In the genomic region with DNA sequence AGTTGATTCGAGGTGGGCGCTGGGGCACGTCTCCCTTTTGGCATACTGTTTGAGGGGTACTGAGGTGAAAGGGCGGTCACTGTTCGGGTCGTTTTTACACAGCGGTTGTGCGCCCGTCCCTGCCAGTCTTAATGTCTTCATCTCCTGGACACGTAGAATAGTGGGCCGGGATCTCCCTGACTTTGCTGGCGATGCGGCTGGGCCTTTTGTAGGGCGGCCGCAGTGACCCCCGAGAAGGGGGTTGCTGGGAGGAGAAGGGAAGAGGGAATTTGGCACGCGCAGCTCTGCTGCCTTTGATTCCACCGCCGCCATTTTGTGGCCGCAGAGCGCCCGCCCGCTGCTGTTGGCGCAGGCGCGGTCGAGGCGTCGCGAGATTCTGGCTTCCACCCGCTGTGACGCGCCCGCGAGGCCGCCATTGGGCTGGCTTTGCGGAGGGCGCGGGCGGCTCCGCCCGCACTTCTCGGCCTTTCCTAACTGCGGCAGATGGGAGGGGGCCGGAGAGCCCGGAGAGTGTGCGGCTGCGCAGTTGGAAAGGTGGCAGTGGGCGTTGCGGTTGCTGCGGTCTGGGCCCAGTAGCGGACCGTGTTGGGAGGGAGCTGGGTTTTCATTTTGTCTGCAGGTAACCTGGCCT, we compare ENCODE assay signal across 1 cellular context.
TF ChIP-seq lines count a peak whose summit lies in the region.

No MANE protein-coding gene starts in this region.

TF ChIP-seq in HepG2, 621 proteins besides CTCF, POLR2A, EP300 and RAD21 (continued from another document and continues in another):
- TF ChIP-seq, protein P1, sequence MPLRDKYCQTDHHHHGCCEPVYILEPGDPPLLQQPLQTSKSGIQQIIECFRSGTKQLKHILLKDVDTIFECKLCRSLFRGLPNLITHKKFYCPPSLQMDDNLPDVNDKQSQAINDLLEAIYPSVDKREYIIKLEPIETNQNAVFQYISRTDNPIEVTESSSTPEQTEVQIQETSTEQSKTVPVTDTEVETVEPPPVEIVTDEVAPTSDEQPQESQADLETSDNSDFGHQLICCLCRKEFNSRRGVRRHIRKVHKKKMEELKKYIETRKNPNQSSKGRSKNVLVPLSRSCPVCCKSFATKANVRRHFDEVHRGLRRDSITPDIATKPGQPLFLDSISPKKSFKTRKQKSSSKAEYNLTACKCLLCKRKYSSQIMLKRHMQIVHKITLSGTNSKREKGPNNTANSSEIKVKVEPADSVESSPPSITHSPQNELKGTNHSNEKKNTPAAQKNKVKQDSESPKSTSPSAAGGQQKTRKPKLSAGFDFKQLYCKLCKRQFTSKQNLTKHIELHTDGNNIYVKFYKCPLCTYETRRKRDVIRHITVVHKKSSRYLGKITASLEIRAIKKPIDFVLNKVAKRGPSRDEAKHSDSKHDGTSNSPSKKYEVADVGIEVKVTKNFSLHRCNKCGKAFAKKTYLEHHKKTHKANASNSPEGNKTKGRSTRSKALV (CRISPR knock-in tag; IDR thresholded peaks at IDR 0.05) = no peak
- peak; percentile 23; the same call in 1 of the 2 replicates for TF ChIP-seq ZFY (CRISPR knock-in tag; IDR thresholded peaks at IDR 0.05)
- no peak for TF ChIP-seq NCOA2 (CRISPR knock-in tag; IDR thresholded peaks at IDR 0.05)
- TF ChIP-seq ZKSCAN8 (CRISPR knock-in tag; IDR thresholded peaks at IDR 0.05; ENCODE audit: borderline replicate concordance) = no peak
- TF ChIP-seq PHB2 (IDR thresholded peaks at IDR 0.05; ENCODE audit: partially characterized antibody) = no peak
- TF ChIP-seq ZNF329 (CRISPR knock-in tag; IDR thresholded peaks at IDR 0.05; ENCODE audit: low read depth) = 0 out of 2 replicates have a peak, but pooled peaks have one; percentile 26
- TF ChIP-seq AGO2 (optimal IDR thresholded peaks at IDR 0.05; ENCODE audit: low read depth, low read length) = peak; percentile 99
- no peak for TF ChIP-seq SP1 (IDR thresholded peaks at IDR 0.05)
- no peak; the same call in 1 of the 2 replicates for TF ChIP-seq SP1 (CRISPR knock-in tag; IDR thresholded peaks at IDR 0.05)
- no peak for TF ChIP-seq HMGA1 (CRISPR knock-in tag; conservative IDR thresholded peaks at IDR 0.05)
- 0 out of 2 replicates have a peak, but pooled peaks have one; percentile 57 for TF ChIP-seq ZSCAN22 (CRISPR knock-in tag; IDR thresholded peaks at IDR 0.05)
- TF ChIP-seq ZBTB1 (CRISPR knock-in tag; IDR thresholded peaks at IDR 0.05; ENCODE audit: borderline replicate concordance) = no peak
- TF ChIP-seq MZF1 (CRISPR knock-in tag; IDR thresholded peaks at IDR 0.05; ENCODE audit: borderline replicate concordance) = no peak
- TF ChIP-seq ZNF660 (CRISPR knock-in tag; IDR thresholded peaks at IDR 0.05; ENCODE audit: borderline replicate concordance, low read depth) = no peak
- TF ChIP-seq, protein P2, sequence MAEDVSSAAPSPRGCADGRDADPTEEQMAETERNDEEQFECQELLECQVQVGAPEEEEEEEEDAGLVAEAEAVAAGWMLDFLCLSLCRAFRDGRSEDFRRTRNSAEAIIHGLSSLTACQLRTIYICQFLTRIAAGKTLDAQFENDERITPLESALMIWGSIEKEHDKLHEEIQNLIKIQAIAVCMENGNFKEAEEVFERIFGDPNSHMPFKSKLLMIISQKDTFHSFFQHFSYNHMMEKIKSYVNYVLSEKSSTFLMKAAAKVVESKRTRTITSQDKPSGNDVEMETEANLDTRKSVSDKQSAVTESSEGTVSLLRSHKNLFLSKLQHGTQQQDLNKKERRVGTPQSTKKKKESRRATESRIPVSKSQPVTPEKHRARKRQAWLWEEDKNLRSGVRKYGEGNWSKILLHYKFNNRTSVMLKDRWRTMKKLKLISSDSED (CRISPR knock-in tag; IDR thresholded peaks at IDR 0.05) = no peak
- TF ChIP-seq, protein P3, sequence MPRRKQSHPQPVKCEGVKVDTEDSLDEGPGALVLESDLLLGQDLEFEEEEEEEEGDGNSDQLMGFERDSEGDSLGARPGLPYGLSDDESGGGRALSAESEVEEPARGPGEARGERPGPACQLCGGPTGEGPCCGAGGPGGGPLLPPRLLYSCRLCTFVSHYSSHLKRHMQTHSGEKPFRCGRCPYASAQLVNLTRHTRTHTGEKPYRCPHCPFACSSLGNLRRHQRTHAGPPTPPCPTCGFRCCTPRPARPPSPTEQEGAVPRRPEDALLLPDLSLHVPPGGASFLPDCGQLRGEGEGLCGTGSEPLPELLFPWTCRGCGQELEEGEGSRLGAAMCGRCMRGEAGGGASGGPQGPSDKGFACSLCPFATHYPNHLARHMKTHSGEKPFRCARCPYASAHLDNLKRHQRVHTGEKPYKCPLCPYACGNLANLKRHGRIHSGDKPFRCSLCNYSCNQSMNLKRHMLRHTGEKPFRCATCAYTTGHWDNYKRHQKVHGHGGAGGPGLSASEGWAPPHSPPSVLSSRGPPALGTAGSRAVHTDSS (CRISPR knock-in tag; conservative IDR thresholded peaks at IDR 0.05) = no peak
- TF ChIP-seq, protein P4, sequence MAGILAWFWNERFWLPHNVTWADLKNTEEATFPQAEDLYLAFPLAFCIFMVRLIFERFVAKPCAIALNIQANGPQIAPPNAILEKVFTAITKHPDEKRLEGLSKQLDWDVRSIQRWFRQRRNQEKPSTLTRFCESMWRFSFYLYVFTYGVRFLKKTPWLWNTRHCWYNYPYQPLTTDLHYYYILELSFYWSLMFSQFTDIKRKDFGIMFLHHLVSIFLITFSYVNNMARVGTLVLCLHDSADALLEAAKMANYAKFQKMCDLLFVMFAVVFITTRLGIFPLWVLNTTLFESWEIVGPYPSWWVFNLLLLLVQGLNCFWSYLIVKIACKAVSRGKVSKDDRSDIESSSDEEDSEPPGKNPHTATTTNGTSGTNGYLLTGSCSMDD (CRISPR knock-in tag; IDR thresholded peaks at IDR 0.05) = no peak
- TF ChIP-seq, protein P5, sequence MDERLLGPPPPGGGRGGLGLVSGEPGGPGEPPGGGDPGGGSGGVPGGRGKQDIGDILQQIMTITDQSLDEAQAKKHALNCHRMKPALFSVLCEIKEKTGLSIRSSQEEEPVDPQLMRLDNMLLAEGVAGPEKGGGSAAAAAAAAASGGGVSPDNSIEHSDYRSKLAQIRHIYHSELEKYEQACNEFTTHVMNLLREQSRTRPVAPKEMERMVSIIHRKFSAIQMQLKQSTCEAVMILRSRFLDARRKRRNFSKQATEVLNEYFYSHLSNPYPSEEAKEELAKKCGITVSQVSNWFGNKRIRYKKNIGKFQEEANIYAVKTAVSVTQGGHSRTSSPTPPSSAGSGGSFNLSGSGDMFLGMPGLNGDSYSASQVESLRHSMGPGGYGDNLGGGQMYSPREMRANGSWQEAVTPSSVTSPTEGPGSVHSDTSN (CRISPR knock-in tag; IDR thresholded peaks at IDR 0.05) = no peak
- TF ChIP-seq ZC3H13 (CRISPR knock-in tag; IDR thresholded peaks at IDR 0.05) = peak; percentile 14; the same call in 1 of the 2 replicates
- TF ChIP-seq, protein P6, sequence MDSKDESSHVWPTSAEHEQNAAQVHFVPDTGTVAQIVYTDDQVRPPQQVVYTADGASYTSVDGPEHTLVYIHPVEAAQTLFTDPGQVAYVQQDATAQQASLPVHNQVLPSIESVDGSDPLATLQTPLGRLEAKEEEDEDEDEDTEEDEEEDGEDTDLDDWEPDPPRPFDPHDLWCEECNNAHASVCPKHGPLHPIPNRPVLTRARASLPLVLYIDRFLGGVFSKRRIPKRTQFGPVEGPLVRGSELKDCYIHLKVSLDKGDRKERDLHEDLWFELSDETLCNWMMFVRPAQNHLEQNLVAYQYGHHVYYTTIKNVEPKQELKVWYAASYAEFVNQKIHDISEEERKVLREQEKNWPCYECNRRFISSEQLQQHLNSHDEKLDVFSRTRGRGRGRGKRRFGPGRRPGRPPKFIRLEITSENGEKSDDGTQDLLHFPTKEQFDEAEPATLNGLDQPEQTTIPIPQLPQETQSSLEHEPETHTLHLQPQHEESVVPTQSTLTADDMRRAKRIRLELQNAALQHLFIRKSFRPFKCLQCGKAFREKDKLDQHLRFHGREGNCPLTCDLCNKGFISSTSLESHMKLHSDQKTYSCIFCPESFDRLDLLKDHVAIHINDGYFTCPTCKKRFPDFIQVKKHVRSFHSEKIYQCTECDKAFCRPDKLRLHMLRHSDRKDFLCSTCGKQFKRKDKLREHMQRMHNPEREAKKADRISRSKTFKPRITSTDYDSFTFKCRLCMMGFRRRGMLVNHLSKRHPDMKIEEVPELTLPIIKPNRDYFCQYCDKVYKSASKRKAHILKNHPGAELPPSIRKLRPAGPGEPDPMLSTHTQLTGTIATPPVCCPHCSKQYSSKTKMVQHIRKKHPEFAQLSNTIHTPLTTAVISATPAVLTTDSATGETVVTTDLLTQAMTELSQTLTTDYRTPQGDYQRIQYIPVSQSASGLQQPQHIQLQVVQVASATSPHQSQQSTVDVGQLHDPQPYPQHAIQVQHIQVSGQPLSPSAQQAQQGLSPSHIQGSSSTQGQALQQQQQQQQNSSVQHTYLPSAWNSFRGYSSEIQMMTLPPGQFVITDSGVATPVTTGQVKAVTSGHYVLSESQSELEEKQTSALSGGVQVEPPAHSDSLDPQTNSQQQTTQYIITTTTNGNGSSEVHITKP (CRISPR knock-in tag; IDR thresholded peaks at IDR 0.05; ENCODE audit: low read depth) = no peak
- no peak for TF ChIP-seq ZNF263 (CRISPR knock-in tag; IDR thresholded peaks at IDR 0.05)
- TF ChIP-seq SIX4 (CRISPR knock-in tag; IDR thresholded peaks at IDR 0.05) = no peak
- no peak for TF ChIP-seq IKZF1 (IDR thresholded peaks at IDR 0.05)
- TF ChIP-seq, protein P7, sequence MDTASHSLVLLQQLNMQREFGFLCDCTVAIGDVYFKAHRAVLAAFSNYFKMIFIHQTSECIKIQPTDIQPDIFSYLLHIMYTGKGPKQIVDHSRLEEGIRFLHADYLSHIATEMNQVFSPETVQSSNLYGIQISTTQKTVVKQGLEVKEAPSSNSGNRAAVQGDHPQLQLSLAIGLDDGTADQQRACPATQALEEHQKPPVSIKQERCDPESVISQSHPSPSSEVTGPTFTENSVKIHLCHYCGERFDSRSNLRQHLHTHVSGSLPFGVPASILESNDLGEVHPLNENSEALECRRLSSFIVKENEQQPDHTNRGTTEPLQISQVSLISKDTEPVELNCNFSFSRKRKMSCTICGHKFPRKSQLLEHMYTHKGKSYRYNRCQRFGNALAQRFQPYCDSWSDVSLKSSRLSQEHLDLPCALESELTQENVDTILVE (CRISPR knock-in tag; IDR thresholded peaks at IDR 0.05) = no peak
- TF ChIP-seq, protein P8, sequence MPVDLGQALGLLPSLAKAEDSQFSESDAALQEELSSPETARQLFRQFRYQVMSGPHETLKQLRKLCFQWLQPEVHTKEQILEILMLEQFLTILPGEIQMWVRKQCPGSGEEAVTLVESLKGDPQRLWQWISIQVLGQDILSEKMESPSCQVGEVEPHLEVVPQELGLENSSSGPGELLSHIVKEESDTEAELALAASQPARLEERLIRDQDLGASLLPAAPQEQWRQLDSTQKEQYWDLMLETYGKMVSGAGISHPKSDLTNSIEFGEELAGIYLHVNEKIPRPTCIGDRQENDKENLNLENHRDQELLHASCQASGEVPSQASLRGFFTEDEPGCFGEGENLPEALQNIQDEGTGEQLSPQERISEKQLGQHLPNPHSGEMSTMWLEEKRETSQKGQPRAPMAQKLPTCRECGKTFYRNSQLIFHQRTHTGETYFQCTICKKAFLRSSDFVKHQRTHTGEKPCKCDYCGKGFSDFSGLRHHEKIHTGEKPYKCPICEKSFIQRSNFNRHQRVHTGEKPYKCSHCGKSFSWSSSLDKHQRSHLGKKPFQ (CRISPR knock-in tag; IDR thresholded peaks at IDR 0.05; ENCODE audit: insufficient replicate concordance) = peak; percentile 72
- TF ChIP-seq, protein P9, sequence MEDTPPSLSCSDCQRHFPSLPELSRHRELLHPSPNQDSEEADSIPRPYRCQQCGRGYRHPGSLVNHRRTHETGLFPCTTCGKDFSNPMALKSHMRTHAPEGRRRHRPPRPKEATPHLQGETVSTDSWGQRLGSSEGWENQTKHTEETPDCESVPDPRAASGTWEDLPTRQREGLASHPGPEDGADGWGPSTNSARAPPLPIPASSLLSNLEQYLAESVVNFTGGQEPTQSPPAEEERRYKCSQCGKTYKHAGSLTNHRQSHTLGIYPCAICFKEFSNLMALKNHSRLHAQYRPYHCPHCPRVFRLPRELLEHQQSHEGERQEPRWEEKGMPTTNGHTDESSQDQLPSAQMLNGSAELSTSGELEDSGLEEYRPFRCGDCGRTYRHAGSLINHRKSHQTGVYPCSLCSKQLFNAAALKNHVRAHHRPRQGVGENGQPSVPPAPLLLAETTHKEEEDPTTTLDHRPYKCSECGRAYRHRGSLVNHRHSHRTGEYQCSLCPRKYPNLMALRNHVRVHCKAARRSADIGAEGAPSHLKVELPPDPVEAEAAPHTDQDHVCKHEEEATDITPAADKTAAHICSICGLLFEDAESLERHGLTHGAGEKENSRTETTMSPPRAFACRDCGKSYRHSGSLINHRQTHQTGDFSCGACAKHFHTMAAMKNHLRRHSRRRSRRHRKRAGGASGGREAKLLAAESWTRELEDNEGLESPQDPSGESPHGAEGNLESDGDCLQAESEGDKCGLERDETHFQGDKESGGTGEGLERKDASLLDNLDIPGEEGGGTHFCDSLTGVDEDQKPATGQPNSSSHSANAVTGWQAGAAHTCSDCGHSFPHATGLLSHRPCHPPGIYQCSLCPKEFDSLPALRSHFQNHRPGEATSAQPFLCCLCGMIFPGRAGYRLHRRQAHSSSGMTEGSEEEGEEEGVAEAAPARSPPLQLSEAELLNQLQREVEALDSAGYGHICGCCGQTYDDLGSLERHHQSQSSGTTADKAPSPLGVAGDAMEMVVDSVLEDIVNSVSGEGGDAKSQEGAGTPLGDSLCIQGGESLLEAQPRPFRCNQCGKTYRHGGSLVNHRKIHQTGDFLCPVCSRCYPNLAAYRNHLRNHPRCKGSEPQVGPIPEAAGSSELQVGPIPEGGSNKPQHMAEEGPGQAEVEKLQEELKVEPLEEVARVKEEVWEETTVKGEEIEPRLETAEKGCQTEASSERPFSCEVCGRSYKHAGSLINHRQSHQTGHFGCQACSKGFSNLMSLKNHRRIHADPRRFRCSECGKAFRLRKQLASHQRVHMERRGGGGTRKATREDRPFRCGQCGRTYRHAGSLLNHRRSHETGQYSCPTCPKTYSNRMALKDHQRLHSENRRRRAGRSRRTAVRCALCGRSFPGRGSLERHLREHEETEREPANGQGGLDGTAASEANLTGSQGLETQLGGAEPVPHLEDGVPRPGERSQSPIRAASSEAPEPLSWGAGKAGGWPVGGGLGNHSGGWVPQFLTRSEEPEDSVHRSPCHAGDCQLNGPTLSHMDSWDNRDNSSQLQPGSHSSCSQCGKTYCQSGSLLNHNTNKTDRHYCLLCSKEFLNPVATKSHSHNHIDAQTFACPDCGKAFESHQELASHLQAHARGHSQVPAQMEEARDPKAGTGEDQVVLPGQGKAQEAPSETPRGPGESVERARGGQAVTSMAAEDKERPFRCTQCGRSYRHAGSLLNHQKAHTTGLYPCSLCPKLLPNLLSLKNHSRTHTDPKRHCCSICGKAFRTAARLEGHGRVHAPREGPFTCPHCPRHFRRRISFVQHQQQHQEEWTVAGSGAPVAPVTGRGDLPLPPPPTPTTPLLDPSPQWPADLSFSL (CRISPR knock-in tag; IDR thresholded peaks at IDR 0.05) = no peak
- TF ChIP-seq CHCHD3 (CRISPR knock-in tag; IDR thresholded peaks at IDR 0.05) = no peak
- TF ChIP-seq JARID2 (CRISPR knock-in tag; IDR thresholded peaks at IDR 0.05; ENCODE audit: insufficient replicate concordance) = no peak
- TF ChIP-seq ZNF619 (CRISPR knock-in tag; IDR thresholded peaks at IDR 0.05) = no peak
- peak; percentile 99 for TF ChIP-seq RBFOX2 (IDR thresholded peaks at IDR 0.05; ENCODE audit: low read depth, low read length)
- no peak for TF ChIP-seq ZNF20 (CRISPR knock-in tag; IDR thresholded peaks at IDR 0.05)
- TF ChIP-seq KDM6A (CRISPR knock-in tag; IDR thresholded peaks at IDR 0.05; ENCODE audit: low read depth) = no peak
- no peak for TF ChIP-seq JUN (CRISPR knock-in tag; IDR thresholded peaks at IDR 0.05)
- TF ChIP-seq NR2C2 (CRISPR knock-in tag; IDR thresholded peaks at IDR 0.05; ENCODE audit: borderline replicate concordance) = no peak
- no peak for TF ChIP-seq FOXK2 (IDR thresholded peaks at IDR 0.05)
- no peak for TF ChIP-seq ZFP62 (CRISPR knock-in tag; IDR thresholded peaks at IDR 0.05)
- no peak for TF ChIP-seq SIN3A (IDR thresholded peaks at IDR 0.05; ENCODE audit: borderline replicate concordance, low read depth, low read length)
- TF ChIP-seq ZNF207 (IDR thresholded peaks at IDR 0.05; ENCODE audit: borderline replicate concordance) = no peak
